ENCODE assay signal across 34 cellular contexts in the genomic region with DNA sequence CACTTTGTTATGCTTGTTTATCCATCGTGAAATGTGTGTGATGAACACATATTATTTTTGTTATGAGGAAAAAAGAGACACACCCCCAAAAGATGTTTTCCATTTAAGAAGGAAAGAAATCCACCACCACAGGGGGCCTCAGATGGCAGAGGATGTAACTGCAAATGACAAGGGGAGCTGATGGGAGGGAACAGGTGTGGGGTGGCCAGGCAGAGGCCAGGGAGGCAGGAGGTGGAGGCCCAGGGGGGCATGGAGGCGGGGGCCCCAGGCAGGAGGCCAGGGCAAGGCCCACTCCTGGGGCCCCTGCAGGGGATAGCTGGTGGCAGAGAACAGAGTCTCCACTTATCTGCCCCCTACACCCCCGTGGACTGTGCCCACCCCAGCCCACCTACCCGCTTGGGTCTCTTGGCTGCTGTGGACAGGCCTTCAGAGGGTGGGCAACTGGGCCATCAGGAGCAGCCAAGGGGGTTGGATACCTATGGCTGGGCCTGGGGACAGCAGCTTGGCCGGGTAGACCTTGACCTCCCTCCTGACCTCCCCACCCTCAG. TPM values are rescaled to one million over a fixed set of nuclear protein-coding genes. Genes with fewer than 3 reads are reported as not detected.
"Had no signal": no experiment of that assay in that cellular context is flagged by ENCODE, and none has a peak within 500 bp of the region (broad histone marks: within the 10 kb centered on the region; RNA-seq: fewer than 3 reads in every experiment).

No MANE protein-coding gene starts in this region.

- H3K4me3 ChIP-seq: Peyer's patch had no signal

- H3K36me3 Mint-ChIP-seq: activated CD4-positive, alpha-beta memory T cell treated with anti-CD3 and anti-CD28 coated beads for 36 hours; activated naive CD4-positive, alpha-beta T cell treated with anti-CD3 and anti-CD28 coated beads, Interleukin-2, amount 10 ng/mL, durations not matched to agents 7 days and 5 days; activated naive CD8-positive, alpha-beta T cell had no signal

- ATAC-seq: activated naive CD8-positive, alpha-beta T cell treated with anti-CD3 and anti-CD28 coated beads, Interleukin-2, amount 50 U/mL, for 24 hours; Right ventricle myocardium inferior had no signal

- H3K27ac Mint-ChIP-seq: activated B cell treated with CpG ODN at 0.5 μM for 24 hours; activated CD4-positive, alpha-beta memory T cell treated with anti-CD3 and anti-CD28 coated beads for 36 hours; activated naive CD4-positive, alpha-beta T cell treated with anti-CD3 and anti-CD28 coated beads, Interleukin-2, amount 10 ng/mL, durations not matched to agents 7 days and 5 days; activated naive CD8-positive, alpha-beta T cell; activated naive CD8-positive, alpha-beta T cell treated with anti-CD3 and anti-CD28 coated beads, Interleukin-2, amount 50 U/mL, for 24 hours had no signal

- H3K4me1 Mint-ChIP-seq: activated B cell treated with CpG ODN at 0.5 μM for 24 hours; activated naive CD4-positive, alpha-beta T cell treated with anti-CD3 and anti-CD28 coated beads, Interleukin-2, amount 10 ng/mL, durations not matched to agents 7 days and 5 days; activated naive CD8-positive, alpha-beta T cell treated with anti-CD3 and anti-CD28 coated beads, Interleukin-2, amount 50 U/mL, for 24 hours had no signal

- H3K4me3 Mint-ChIP-seq: activated B cell treated with CpG ODN at 0.5 μM for 24 hours; activated CD4-positive, alpha-beta memory T cell treated with anti-CD3 and anti-CD28 coated beads for 36 hours; activated naive CD4-positive, alpha-beta T cell treated with anti-CD3 and anti-CD28 coated beads, Interleukin-2, amount 10 ng/mL, durations not matched to agents 7 days and 5 days; activated naive CD8-positive, alpha-beta T cell; activated naive CD8-positive, alpha-beta T cell treated with anti-CD3 and anti-CD28 coated beads, Interleukin-2, amount 50 U/mL, for 24 hours had no signal

- H3K36me3 ChIP-seq: brain microvascular endothelial cell, Peyer's patch had no signal

- H3K27ac ChIP-seq: brain microvascular endothelial cell, Peyer's patch, VCaP had no signal

- H3K27me3 ChIP-seq: Peyer's patch had no signal

- H3K9me3 ChIP-seq: Peyer's patch had no signal

- DNase-seq: activated B cell treated with CpG ODN at 0.5 μM for 24 hours; activated CD4-positive, alpha-beta memory T cell treated with anti-CD3 and anti-CD28 coated beads for 36 hours; activated CD4-positive, alpha-beta T cell treated with anti-CD3 and anti-CD28 coated beads for 4 hours; activated CD4-positive, alpha-beta T cell treated with anti-CD3 and anti-CD28 coated beads, Interleukin-2, amount 50 U/mL, for 1 hour; activated CD4-positive, CD25-positive, alpha-beta regulatory T cell treated with anti-CD3 and anti-CD28 coated beads, Interleukin-2, amount 50 U/mL, for 72 hours; activated CD8-positive, alpha-beta memory T cell treated with anti-CD3 and anti-CD28 coated beads, Interleukin-2, amount 50 U/mL, for 4 hours; activated effector memory CD4-positive, alpha-beta T cell treated with Interleukin-2 at 50 U/mL for 16 hours; activated naive CD4-positive, alpha-beta T cell treated with anti-CD3 and anti-CD28 coated beads, Interleukin-2, amount 10 ng/mL, durations not matched to agents 7 days and 5 days; activated naive CD8-positive, alpha-beta T cell treated with anti-CD3 and anti-CD28 coated beads, Interleukin-2, amount 50 U/mL, for 24 hours; activated T-cell treated with anti-CD3 and anti-CD28 coated beads, Interleukin-2, amount 50 U/mL, for 48 hours; anterior cingulate cortex; brain microvascular endothelial cell; central memory CD4-positive, alpha-beta T cell; KG1; NCI-H1105; NCI-H1417 treated with DMSO at 0.1 percent for 48 hours; NCI-H187; NCI-H2029 treated with DMSO at 0.1 percent for 48 hours; NCI-H2107; NCI-H2171; NCI-H2227 treated with DMSO at 0.1 percent for 48 hours; NCI-H446; NCI-H510A treated with DMSO at 0.1 percent for 48 hours; Peyer's patch; RPMI8226; SIG-M5; SW 1271; T-helper 1 cell; T-helper 2 cell; T-helper 9 cell had no signal

- H3K9me3 Mint-ChIP-seq: activated B cell treated with CpG ODN at 0.5 μM for 24 hours; activated CD4-positive, alpha-beta memory T cell treated with anti-CD3 and anti-CD28 coated beads for 36 hours; activated naive CD4-positive, alpha-beta T cell treated with anti-CD3 and anti-CD28 coated beads, Interleukin-2, amount 10 ng/mL, durations not matched to agents 7 days and 5 days; activated naive CD8-positive, alpha-beta T cell treated with anti-CD3 and anti-CD28 coated beads, Interleukin-2, amount 50 U/mL, for 24 hours had no signal

- H3K4me1 ChIP-seq: Peyer's patch had no signal

RNA-seq across cellular contexts. Expression of gene SEC14L5, which starts 49.2 kb away (rescaled TPM):
- total RNA-seq: activated B cell treated with CpG ODN at 0.5 μM for 24 hours, chondrocyte had no signal
